ENCODE assay signal across 15 cellular contexts in genomic region chr18:76367168-76367785, GRCh38.
DNase-seq lines count a peak whose midpoint lies in the region; ATAC-seq, FAIRE-seq and TF ChIP-seq lines count a peak whose summit lies in the region.
"Had no signal": no experiment of that assay in that cellular context is flagged by ENCODE, and none has a peak within 500 bp of the region (broad histone marks: within the 10 kb centered on the region; RNA-seq: fewer than 3 reads in every experiment).

No MANE protein-coding gene starts in this region.

- no peaks in the 10 kb centered on the region for H3K79me2 ChIP-seq in HepG2 (ENCODE audit: insufficient read depth, low read length)

- H3K9ac ChIP-seq in SK-N-MC (ENCODE audit: insufficient read length) (no peak overlapping the region), HepG2 (ENCODE audit: insufficient read depth, low read depth, low read length) (no peak overlapping the region)

- peaks cover 12% of the 10 kb centered on the region; the same call in 1 of the 2 replicates for H4K20me1 ChIP-seq in HepG2 (ENCODE audit: insufficient read depth, low read length)

- H3K4me3 ChIP-seq in SK-N-MC, result no peak overlapping the region
- H3K4me3 ChIP-seq in HepG2 (replicated peaks in 1 of 3; ENCODE audit: insufficient read depth in 1 of 3, low read depth in 2 of 3, low read length in 3 of 3), result no peak overlapping the region

- TF ChIP-seq POLR2A in HepG2 (IDR thresholded peaks at IDR 0.05; ENCODE audit: insufficient read depth in 1 of 2, low read depth in 2 of 2, low read length in 2 of 2), result no peak

- no peak for TF ChIP-seq CTCF in CD14-positive monocyte (IDR thresholded peaks at IDR 0.05)
- no peak for TF ChIP-seq CTCF in HepG2 (CRISPR knock-in tag; IDR thresholded peaks at IDR 0.05)

- H3K4me3 Mint-ChIP-seq in CD14-positive monocyte, result no peak overlapping the region
- H3K4me3 Mint-ChIP-seq: B cell had no signal

- H2AFZ ChIP-seq in HepG2 (ENCODE audit: low read length), result no peak overlapping the region

- FAIRE-seq in HepG2 (lab: Jason Lieb, UNC), result no peak

- H3K27me3 Mint-ChIP-seq in CD14-positive monocyte (ENCODE audit: low read depth in 3 of 3), result peaks cover 0 to 2% (median 0%) of the 10 kb centered on the region in 3 donors
- H3K27me3 Mint-ChIP-seq: B cell had no signal

- H3K27me3 ChIP-seq in HepG2 (ENCODE audit: control insufficient read depth in 1 of 2, insufficient read depth in 2 of 2, low read length in 2 of 2), result no peaks in the 10 kb centered on the region

- BruUV-seq in HepG2 (replicated peaks; lab: Mats Ljungman, UMichigan), result no TSS peak

- H3K4me2 ChIP-seq in HepG2 (ENCODE audit: low read depth, low read length), result no peak overlapping the region

- intact Hi-C loops in CD14-positive monocyte (cut with micrococcal nuclease) (no loop called here), HepG2 (cut with micrococcal nuclease; ENCODE audit: unreplicated experiment) (no loop called here), sciatic nerve (cut with DNase I) (no loop called here)

- no peak for DNase-seq in CD14-positive monocyte (ENCODE audit: low spot score)
- peak; percentile 26 for DNase-seq in SK-N-MC (ENCODE audit: low read depth, low spot score)
- DNase-seq in HepG2 (ENCODE audit: low spot score), result no peak
- peak; percentile 47 for DNase-seq in sciatic nerve (ENCODE audit: low spot score)
- DNase-seq in NCI-H146 (lab: John Stamatoyannopoulos, UW), result no peak
- no peak for DNase-seq in NCI-H226
- DNase-seq: DMS 273 treated with DMSO at 0.1 percent for 48 hours, Karpas-422, NCI-H1105 treated with DMSO at 0.1 percent for 48 hours, NCI-H1930, NCI-H2171 treated with DMSO at 0.1 percent for 48 hours, NCI-H510A, NCI-H82 had no signal

- 93% methylated on average over 16 of the region's 16 CpGs for WGBS in HepG2 (ENCODE audit: low lambda C conversion rate)

- H3K9me3 ChIP-seq in SK-N-MC (ENCODE audit: low read depth, low read length) (no peaks in the 10 kb centered on the region), HepG2 (ENCODE audit: low read length) (no peaks in the 10 kb centered on the region)

- H3K36me3 ChIP-seq in SK-N-MC (ENCODE audit: insufficient read depth, low read length) (peaks cover 27% of the 10 kb centered on the region), HepG2 (replicated peaks in 1 of 2; ENCODE audit: control insufficient read depth in 1 of 2, insufficient read depth in 2 of 2, low read length in 2 of 2) (peaks cover 15 to 59% of the 10 kb centered on the region in 2 experiments)

- TF ChIP-seq RAD21 in HepG2 (CRISPR knock-in tag; IDR thresholded peaks at IDR 0.05), result no peak

- in situ Hi-C loops in HepG2 (cut with HindIII; ENCODE audit: extremely low pct_ligation_motif_present, low pct_unique_long_range_greater_than_20kb), result no loop called here

- POLR2A ChIA-PET in HepG2 (lab: Yijun Ruan, JAX), result no interaction called here

- H3K4me1 Mint-ChIP-seq in CD14-positive monocyte, result peaks cover 2% of the 10 kb centered on the region

- peaks cover 16% of the 10 kb centered on the region for H3K4me1 ChIP-seq in HepG2 (ENCODE audit: insufficient read depth, low read length)

- H3K36me3 Mint-ChIP-seq in CD14-positive monocyte, result peaks cover 77 to 84% of the 10 kb centered on the region in 2 donors

- ATAC-seq in HepG2, result no peak
- no peak for ATAC-seq in sciatic nerve
- no peak for ATAC-seq in HG03457 (IDR thresholded peaks at IDR 0.05; ENCODE audit: unreplicated experiment)

- CTCF ChIA-PET in HepG2 (lab: Yijun Ruan, JAX; ENCODE audit: low intra/inter-chr PET ratio, low total read pairs), result no interaction called here

- H3K27ac ChIP-seq in SK-N-MC (no peak overlapping the region), HepG2 (ENCODE audit: extremely low read length, insufficient read depth, low read length) (no peak overlapping the region)

- H3K9me3 Mint-ChIP-seq in CD14-positive monocyte, result no peaks in the 10 kb centered on the region

- no peak for TF ChIP-seq EP300 in HepG2 (IDR thresholded peaks at IDR 0.05; ENCODE audit: low read depth in 2 of 2, low read length in 2 of 2)
- no peak for TF ChIP-seq EP300 in HepG2 (CRISPR knock-in tag; IDR thresholded peaks at IDR 0.05; ENCODE audit: borderline replicate concordance)

- H3K27ac Mint-ChIP-seq in CD14-positive monocyte, result peak overlapping the region in 6 of 7 donors; percentile 31 to 79 (median 62)
- H3K27ac Mint-ChIP-seq: B cell had no signal

TF ChIP-seq in HepG2, 621 proteins besides CTCF, POLR2A, EP300 and RAD21:
- TF ChIP-seq KMT2B (CRISPR knock-in tag; IDR thresholded peaks at IDR 0.05) (no peak), RBM22 (optimal IDR thresholded peaks at IDR 0.05; ENCODE audit: low read length) (peak; percentile 40)

Comparison
In these comparisons a context has a peak if more than half of its experiments do, and no peak if none do; other contexts are left out.
1. DNase-seq: peak in SK-N-MC (single experiment) and sciatic nerve (single experiment); none in CD14-positive monocyte (single experiment), HepG2 (single experiment), NCI-H146 (single experiment) and NCI-H226 (single experiment).